In the genomic region with DNA sequence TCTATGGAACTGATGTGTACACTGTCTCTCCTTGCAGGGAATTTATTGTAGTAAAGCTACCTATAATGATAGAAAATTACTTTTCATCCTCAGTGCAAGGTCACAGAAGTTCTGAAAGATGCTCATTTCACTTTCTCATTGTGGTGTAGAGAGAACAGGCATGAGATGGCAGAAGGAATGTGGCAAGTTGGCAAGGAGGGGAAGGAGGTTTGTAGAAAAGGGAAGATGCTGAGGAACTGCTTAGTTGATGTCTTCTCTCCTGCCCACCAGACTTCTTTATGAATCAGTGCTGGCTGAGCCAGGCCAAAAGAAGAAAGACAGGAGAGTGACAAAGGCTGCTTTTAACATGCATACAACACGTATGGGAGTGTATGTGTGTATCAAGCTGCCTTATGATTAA, we compare ENCODE assay signal across 23 cellular contexts.
DNase-seq lines count a peak whose midpoint lies in the region; ATAC-seq, FAIRE-seq and TF ChIP-seq lines count a peak whose summit lies in the region.
"Had no signal": no experiment of that assay in that cellular context is flagged by ENCODE, and none has a peak within 500 bp of the region (broad histone marks: within the 10 kb centered on the region; RNA-seq: fewer than 3 reads in every experiment).

No MANE protein-coding gene starts in this region.

- no peak overlapping the region for H3K27ac ChIP-seq in GM12878 (ENCODE audit: control insufficient read depth, insufficient read depth)

- CTCF ChIA-PET in GM12878 (lab: Yijun Ruan, JAX), result interaction anchor here (0.6 to 2.0 kb wide), 5 partner anchors 10 to 402 kb away, joined by 3 to 7 read pairs (median 3); a partner anchor contains a TSS

- no peak overlapping the region for H3K4me2 ChIP-seq in GM12878 (ENCODE audit: control insufficient read depth, insufficient read depth)
- H3K4me2 ChIP-seq: SK-N-SH had no signal

- H3K4me3 Mint-ChIP-seq in progenitor cell of endocrine pancreas (ENCODE audit: low read depth), result no peak overlapping the region
- H3K4me3 Mint-ChIP-seq: CD4-positive, alpha-beta T cell; H9 had no signal

- in situ Hi-C loops in KBM-7 (cut with MboI; ENCODE audit: low pct_unique_long_range_greater_than_20kb, low sequenced_read_pairs) (no loop called here), GM12878 (cut with MboI) (no loop called here)

- RAD21 ChIA-PET in GM12878 (lab: Charles Lee; ENCODE audit: unreplicated experiment), result interaction anchor here (1.4 to 3.0 kb wide), 2 partner anchors 73 to 86 kb away, joined by 3 to 10 read pairs; no protein-coding TSS in a partner anchor

- H2AFZ ChIP-seq in GM12878 (ENCODE audit: control insufficient read depth, low read depth, low read length), result no peak overlapping the region

- H3K36me3 ChIP-seq in GM12878 (ENCODE audit: control insufficient read depth in 2 of 2, insufficient read depth in 2 of 2, low read length in 1 of 2), result no peaks in the 10 kb centered on the region
- H3K36me3 ChIP-seq: BE2C had no signal

- WGBS in GM12878 (ENCODE audit: insufficient coverage, insufficient replicate concordance, low lambda C conversion rate, missing lambda C conversion rate), result 79% methylated on average over 1 of the region's 1 CpG

- DNase-seq in Ammon's horn (ENCODE audit: low spot score) (peak; percentile 60), KBM-7 (peak; percentile 10), GM12878 (ENCODE audit: low read depth, low spot score) (no peak), progenitor cell of endocrine pancreas (ENCODE audit: low spot score, unreplicated experiment) (no peak), hepatic stellate cell (ENCODE audit: low spot score) (no peak)
- DNase-seq: BE2C; Calu3; CD4-positive, alpha-beta T cell; DMS53; EL; H9; Karpas-422; NCI-H1092 treated with DMSO at 0.1 percent for 48 hours; NCI-H2081; NCI-H2171 treated with DMSO at 0.1 percent for 48 hours; NCI-H69; NK-92 treated with Interleukin-12 subunit alpha and Interleukin-12 subunit beta, amount 100 ng/mL, for 24 hours; SHP77; SK-N-SH had no signal

- no peaks in the 10 kb centered on the region for H3K4me1 ChIP-seq in GM12878 (ENCODE audit: control insufficient read depth, insufficient read depth, low read length)
- H3K4me1 ChIP-seq: BE2C had no signal

- no peak overlapping the region for H3K4me3 ChIP-seq in GM12878

- no peak for TF ChIP-seq CTCF in GM12878 (IDR thresholded peaks at IDR 0.05 in 2 of 3, conservative IDR thresholded peaks at IDR 0.05 in 1 of 3; ENCODE audit: control insufficient read depth in 2 of 3, extremely low read depth in 1 of 3, insufficient read depth in 1 of 3, low read depth in 3 of 3, low read length in 3 of 3)
- no peak for TF ChIP-seq CTCF in progenitor cell of endocrine pancreas (IDR thresholded peaks at IDR 0.05; ENCODE audit: unreplicated experiment)

- no peak for TF ChIP-seq POLR2A in GM12878 (IDR thresholded peaks at IDR 0.05; ENCODE audit: low read depth, low read length)

- peak overlapping the region; percentile 19 for H3K27ac Mint-ChIP-seq in progenitor cell of endocrine pancreas
- H3K27ac Mint-ChIP-seq: CD4-positive, alpha-beta T cell had no signal

- H3K9me3 ChIP-seq in GM12878 (replicated peaks; ENCODE audit: control insufficient read depth, insufficient read depth, low read length), result no peaks in the 10 kb centered on the region
- H3K9me3 ChIP-seq: BE2C, SK-N-SH had no signal

- peak; percentile 23 for FAIRE-seq in GM12878 (lab: Jason Lieb, UNC)
- FAIRE-seq: GM12892, GM18507 had no signal

- no peaks in the 10 kb centered on the region for H3K27me3 ChIP-seq in GM12878 (replicated peaks in 1 of 2; ENCODE audit: control insufficient read depth in 2 of 2, insufficient read depth in 2 of 2, low read length in 1 of 2)
- H3K27me3 ChIP-seq: BE2C had no signal

- peaks cover 5% of the 10 kb centered on the region for H3K36me3 Mint-ChIP-seq in progenitor cell of endocrine pancreas (ENCODE audit: insufficient read depth)

- no peak for TF ChIP-seq EP300 in GM12878 (IDR thresholded peaks at IDR 0.05; ENCODE audit: borderline replicate concordance in 1 of 2, control insufficient read depth in 1 of 2, low read depth in 2 of 2, low read length in 2 of 2)

- BruUV-seq in GM12878 (replicated peaks; lab: Mats Ljungman, UMichigan), result no TSS peak

- no peak for TF ChIP-seq RAD21 in GM12878 (IDR thresholded peaks at IDR 0.05; ENCODE audit: insufficient read depth, low read depth, low read length)

- no peaks in the 10 kb centered on the region for H3K79me2 ChIP-seq in GM12878 (ENCODE audit: control insufficient read depth, insufficient read depth, low read length)

- no peaks in the 10 kb centered on the region for H3K9me3 Mint-ChIP-seq in progenitor cell of endocrine pancreas (ENCODE audit: low read depth)
- H3K9me3 Mint-ChIP-seq: CD4-positive, alpha-beta T cell; H9 had no signal

- peaks cover 11% of the 10 kb centered on the region for H3K4me1 Mint-ChIP-seq in progenitor cell of endocrine pancreas (ENCODE audit: low read depth)

- H3K9ac ChIP-seq in GM12878 (ENCODE audit: control insufficient read depth, insufficient read depth, low read length), result no peak overlapping the region
- H3K9ac ChIP-seq: SK-N-SH had no signal

- POLR2A ChIA-PET in GM12878 (lab: Charles Lee), result no interaction called here

- intact Hi-C loops in GM12878 (cut with micrococcal nuclease; ENCODE audit: unreplicated experiment), result no loop called here

- no peaks in the 10 kb centered on the region for H3K27me3 Mint-ChIP-seq in progenitor cell of endocrine pancreas

- no peaks in the 10 kb centered on the region for H4K20me1 ChIP-seq in GM12878 (ENCODE audit: control insufficient read depth, insufficient read depth)

- SMC1A ChIA-PET in GM12878 (lab: Charles Lee; ENCODE audit: uncharacterized antibody, unreplicated experiment), result interaction anchor here (1.4 to 2.0 kb wide), 3 partner anchors 15 to 146 kb away, joined by 3 to 8 read pairs (median 5); no protein-coding TSS in a partner anchor

- no peak for ATAC-seq in GM12878
- ATAC-seq in GM21423 (IDR thresholded peaks at IDR 0.05; ENCODE audit: unreplicated experiment), result no peak
- no peak for ATAC-seq in GM19035 (IDR thresholded peaks at IDR 0.05; ENCODE audit: unreplicated experiment)

TF ChIP-seq in GM12878, 131 proteins besides CTCF, POLR2A, EP300 and RAD21:
- TF ChIP-seq SUZ12 (IDR thresholded peaks at IDR 0.05; ENCODE audit: unreplicated experiment) (no peak), LARP7 (IDR thresholded peaks at IDR 0.05) (no peak), RAD51 (IDR thresholded peaks at IDR 0.05) (no peak), CEBPB (IDR thresholded peaks at IDR 0.05; ENCODE audit: borderline replicate concordance in 1 of 2, low read depth in 2 of 2, low read length in 2 of 2) (no peak)
- TF ChIP-seq, protein P1, sequence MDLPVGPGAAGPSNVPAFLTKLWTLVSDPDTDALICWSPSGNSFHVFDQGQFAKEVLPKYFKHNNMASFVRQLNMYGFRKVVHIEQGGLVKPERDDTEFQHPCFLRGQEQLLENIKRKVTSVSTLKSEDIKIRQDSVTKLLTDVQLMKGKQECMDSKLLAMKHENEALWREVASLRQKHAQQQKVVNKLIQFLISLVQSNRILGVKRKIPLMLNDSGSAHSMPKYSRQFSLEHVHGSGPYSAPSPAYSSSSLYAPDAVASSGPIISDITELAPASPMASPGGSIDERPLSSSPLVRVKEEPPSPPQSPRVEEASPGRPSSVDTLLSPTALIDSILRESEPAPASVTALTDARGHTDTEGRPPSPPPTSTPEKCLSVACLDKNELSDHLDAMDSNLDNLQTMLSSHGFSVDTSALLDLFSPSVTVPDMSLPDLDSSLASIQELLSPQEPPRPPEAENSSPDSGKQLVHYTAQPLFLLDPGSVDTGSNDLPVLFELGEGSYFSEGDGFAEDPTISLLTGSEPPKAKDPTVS (IDR thresholded peaks at IDR 0.05; ENCODE audit: low read depth, low read length), result no peak

Comparison
In these comparisons a context has a peak if more than half of its experiments do, and no peak if none do; other contexts are left out.
1. DNase-seq: peak in Ammon's horn (single experiment) and KBM-7 (single experiment); none in GM12878 (single experiment), progenitor cell of endocrine pancreas (single experiment) and hepatic stellate cell (single experiment).